Comparison of ENCODE assay signal across 14 cellular contexts in genomic region chr17:6145946-6146345, GRCh38.
"Had no signal": no experiment of that assay in that cellular context is flagged by ENCODE, and none has a peak within 500 bp of the region (broad histone marks: within the 10 kb centered on the region; RNA-seq: fewer than 3 reads in every experiment).

No MANE protein-coding gene starts in this region.

- H3K36me3 ChIP-seq: esophagus muscularis mucosa, gastrocnemius medialis, neutrophil, sigmoid colon had no signal

- FAIRE-seq: urothelium cell line had no signal

- H3K9me3 ChIP-seq: esophagus muscularis mucosa, gastrocnemius medialis, mucosa of descending colon, neutrophil, sigmoid colon had no signal

- H3K27ac ChIP-seq: epithelial cell of prostate, esophagus muscularis mucosa, gastrocnemius medialis, neutrophil, sigmoid colon, skin epidermis had no signal

- H3K4me3 ChIP-seq: esophagus muscularis mucosa, gastrocnemius medialis, mucosa of descending colon, sigmoid colon, skin epidermis had no signal

- H3K27me3 ChIP-seq: neutrophil, sigmoid colon had no signal

- H3K4me1 ChIP-seq: esophagus muscularis mucosa, gastrocnemius medialis, sigmoid colon had no signal

- DNase-seq: effector memory CD4-positive, alpha-beta T cell; gastrocnemius medialis; glutamatergic neuron; islet precursor cell; mammary epithelial cell; mucosa of descending colon; naive thymus-derived CD8-positive, alpha-beta T cell; sigmoid colon; stimulated activated naive CD4-positive, alpha-beta T cell treated with Interleukin-2 at 50 U/mL for 16 hours had no signal
